9 cellular contexts compared by ENCODE assay signal in genomic region chr17:77438241-77439204, GRCh38.
DNase-seq lines count a peak whose midpoint lies in the region; ATAC-seq, FAIRE-seq and TF ChIP-seq lines count a peak whose summit lies in the region.
"Had no signal": no experiment of that assay in that cellular context is flagged by ENCODE, and none has a peak within 500 bp of the region (broad histone marks: within the 10 kb centered on the region; RNA-seq: fewer than 3 reads in every experiment).

No MANE protein-coding gene starts in this region.

- no peaks in the 10 kb centered on the region for H3K27me3 ChIP-seq in heart right ventricle
- no peaks in the 10 kb centered on the region for H3K27me3 ChIP-seq in lower lobe of right lung (ENCODE audit: low read depth)

- CTCF ChIA-PET in WTC11 (lab: Charles Lee), result interaction anchor here (1.3 to 1.5 kb wide), 2 partner anchors 9 kb away, joined by 3 to 8 read pairs; no protein-coding TSS in a partner anchor

- H3K36me3 ChIP-seq in heart right ventricle (no peaks in the 10 kb centered on the region), lower lobe of right lung (no peaks in the 10 kb centered on the region)

- POLR2A ChIA-PET in WTC11 (lab: Charles Lee), result no interaction called here

- WGBS in heart right ventricle, 2 donors, result 57 to 60% methylated on average over 14 of the region's 14 CpGs

- no peak overlapping the region for H3K4me3 Mint-ChIP-seq in WTC11

- H3K27me3 Mint-ChIP-seq in WTC11 (ENCODE audit: low read depth), result no peaks in the 10 kb centered on the region

- TF ChIP-seq CTCF in heart right ventricle (IDR thresholded peaks at IDR 0.05) (no peak), WTC11 (IDR thresholded peaks at IDR 0.05) (no peak), lower lobe of right lung (IDR thresholded peaks at IDR 0.05) (no peak)

- no peaks in the 10 kb centered on the region for H3K9me3 Mint-ChIP-seq in WTC11

- DNase-seq in heart right ventricle (no peak), cardiac septum (ENCODE audit: low spot score) (no peak), WTC11 (ENCODE audit: low spot score) (no peak), lower lobe of right lung (no peak), urothelium cell line (ENCODE audit: low spot score) (no peak), NCI-H345 treated with DMSO at 0.1 percent for 48 hours (lab: John Stamatoyannopoulos, UW; ENCODE audit: unreplicated experiment) (no peak)
- DNase-seq: PC-3 had no signal

- peak overlapping the region; percentile 79 for H3K27ac Mint-ChIP-seq in WTC11

- H3K36me3 Mint-ChIP-seq in WTC11, result peaks cover 2% of the 10 kb centered on the region; the same call in 1 of the 2 replicates

- ATAC-seq in heart right ventricle, result no peak
- no peak for ATAC-seq in WTC11
- ATAC-seq in lower lobe of right lung, result no peak
- ATAC-seq in HG03039 (IDR thresholded peaks at IDR 0.05; ENCODE audit: unreplicated experiment), result no peak
- no peak for ATAC-seq in HG03342 (IDR thresholded peaks at IDR 0.05; ENCODE audit: unreplicated experiment)
- ATAC-seq: PC-3 had no signal

- H3K4me3 ChIP-seq in heart right ventricle (no peak overlapping the region), lower lobe of right lung (no peak overlapping the region)

- H3K27ac ChIP-seq in heart right ventricle (peak overlapping the region in 9 of 10 donors; percentile 29 to 89 (median 61)), lower lobe of right lung (peak overlapping the region; percentile 56)

- intact Hi-C loops in heart right ventricle (cut with DNase I), result loop anchor here in 3 of 10 donors (5.0 to 10.0 kb wide), 2 partner anchors 34 to 114 kb away; no protein-coding TSS in a partner anchor
- intact Hi-C loops in cardiac septum (cut with DNase I), result no loop called here
- intact Hi-C loops in lower lobe of right lung (cut with DNase I), result loop anchor here (10.0 kb wide), 1 partner anchor 46 kb away; no protein-coding TSS in a partner anchor

- H3K9me3 ChIP-seq in heart right ventricle (no peaks in the 10 kb centered on the region), lower lobe of right lung (no peaks in the 10 kb centered on the region)

- H3K4me1 Mint-ChIP-seq in WTC11, result peaks cover 59% of the 10 kb centered on the region

- peaks cover 72 to 99% (median 88%) of the 10 kb centered on the region in 9 donors for H3K4me1 ChIP-seq in heart right ventricle
- peaks cover 98% of the 10 kb centered on the region for H3K4me1 ChIP-seq in lower lobe of right lung

- FAIRE-seq in urothelium cell line (lab: Jason Lieb, UNC), result peak; percentile 58

TF ChIP-seq in WTC11, 78 proteins besides CTCF, POLR2A, EP300 and RAD21:
- no peak for TF ChIP-seq OVOL2 (CRISPR knock-in tag; IDR thresholded peaks at IDR 0.05; ENCODE audit: borderline replicate concordance)
- no peak for TF ChIP-seq TEAD1 (CRISPR knock-in tag; IDR thresholded peaks at IDR 0.05)
- TF ChIP-seq, protein P1, sequence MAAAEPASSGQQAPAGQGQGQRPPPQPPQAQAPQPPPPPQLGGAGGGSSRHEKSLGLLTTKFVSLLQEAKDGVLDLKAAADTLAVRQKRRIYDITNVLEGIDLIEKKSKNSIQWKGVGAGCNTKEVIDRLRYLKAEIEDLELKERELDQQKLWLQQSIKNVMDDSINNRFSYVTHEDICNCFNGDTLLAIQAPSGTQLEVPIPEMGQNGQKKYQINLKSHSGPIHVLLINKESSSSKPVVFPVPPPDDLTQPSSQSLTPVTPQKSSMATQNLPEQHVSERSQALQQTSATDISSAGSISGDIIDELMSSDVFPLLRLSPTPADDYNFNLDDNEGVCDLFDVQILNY (CRISPR knock-in tag; IDR thresholded peaks at IDR 0.05), result no peak
- no peak for TF ChIP-seq SMAD3 (CRISPR knock-in tag; IDR thresholded peaks at IDR 0.05; ENCODE audit: borderline replicate concordance)
TF ChIP-seq in WTC11: peak in this region for 0.
